ENCODE assay signal across 11 cellular contexts in genomic region chr4:118760493-118760892, GRCh38.
DNase-seq lines count a peak whose midpoint lies in the region; ATAC-seq and FAIRE-seq lines count a peak whose summit lies in the region.
"Had no signal": no experiment of that assay in that cellular context is flagged by ENCODE, and none has a peak within 500 bp of the region (broad histone marks: within the 10 kb centered on the region; RNA-seq: fewer than 3 reads in every experiment).

No MANE protein-coding gene starts in this region.

- no peak overlapping the region for H3K4me3 Mint-ChIP-seq in stimulated activated memory B cell treated with anti-CD40 and anti-IgM and Interleukin-4, amounts not matched to agents 10 μg/mL and 1 μg/mL and 100 μg/mL, for 72 hours

- peak overlapping the region; percentile 56 for H3K27ac Mint-ChIP-seq in stimulated activated memory B cell treated with anti-CD40 and anti-IgM and Interleukin-4, amounts not matched to agents 10 μg/mL and 1 μg/mL and 100 μg/mL, for 72 hours

- H3K4me1 Mint-ChIP-seq in stimulated activated memory B cell treated with anti-CD40 and anti-IgM and Interleukin-4, amounts not matched to agents 10 μg/mL and 1 μg/mL and 100 μg/mL, for 72 hours: peaks cover 24% of the 10 kb centered on the region

- FAIRE-seq in urothelium cell line (lab: Jason Lieb, UNC): no peak

- peak; percentile 93 for ATAC-seq in GM19025 (IDR thresholded peaks at IDR 0.05; ENCODE audit: low read depth, unreplicated experiment)
- ATAC-seq in HG02571 (IDR thresholded peaks at IDR 0.05; ENCODE audit: unreplicated experiment): peak; percentile 97
- ATAC-seq in HG03442 (IDR thresholded peaks at IDR 0.05; ENCODE audit: unreplicated experiment): peak; percentile 98
- ATAC-seq in stimulated activated memory B cell treated with anti-CD40 and anti-IgM and Interleukin-4, amounts not matched to agents 10 μg/mL and 1 μg/mL and 100 μg/mL, for 72 hours: peak; percentile 91

- no peaks in the 10 kb centered on the region for H3K27me3 Mint-ChIP-seq in stimulated activated memory B cell treated with anti-CD40 and anti-IgM and Interleukin-4, amounts not matched to agents 10 μg/mL and 1 μg/mL and 100 μg/mL, for 72 hours

- DNase-seq in urothelium cell line (ENCODE audit: low spot score) (no peak), NCI-H345 (lab: John Stamatoyannopoulos, UW) (no peak), amygdala (lab: John Stamatoyannopoulos, UW) (no peak), amniotic stem cell (lab: John Stamatoyannopoulos, UW) (no peak)
- DNase-seq: activated T-cell treated with anti-CD3 and anti-CD28 coated beads for 4 hours; hypothalamus; stimulated activated CD4-positive, alpha-beta T cell treated with anti-CD3 and anti-CD28 coated beads, Interleukin-4, amount 100 ng/mL, for 4 hours had no signal

- no peaks in the 10 kb centered on the region for H3K9me3 Mint-ChIP-seq in stimulated activated memory B cell treated with anti-CD40 and anti-IgM and Interleukin-4, amounts not matched to agents 10 μg/mL and 1 μg/mL and 100 μg/mL, for 72 hours

- peaks cover 34% of the 10 kb centered on the region for H3K36me3 Mint-ChIP-seq in stimulated activated memory B cell treated with anti-CD40 and anti-IgM and Interleukin-4, amounts not matched to agents 10 μg/mL and 1 μg/mL and 100 μg/mL, for 72 hours
